7 cellular contexts compared by ENCODE assay signal in genomic region chr19:6735181-6735891, GRCh38. TPM values are rescaled to one million over a fixed set of nuclear protein-coding genes. Genes with fewer than 3 reads are reported as not detected.
DNase-seq lines count a peak whose midpoint lies in the region; ATAC-seq and TF ChIP-seq lines count a peak whose summit lies in the region.
"Had no signal": no experiment of that assay in that cellular context is flagged by ENCODE, and none has a peak within 500 bp of the region (broad histone marks: within the 10 kb centered on the region; RNA-seq: fewer than 3 reads in every experiment).

No MANE protein-coding gene starts in this region.

- peak overlapping the region; percentile 69 for H3K4me3 ChIP-seq in mesodermal cell (ENCODE audit: extremely low read depth, insufficient read depth, low read length, poor library complexity, severe bottlenecking)

- no peak overlapping the region for H3K27ac Mint-ChIP-seq in Calu3 (ENCODE audit: unreplicated experiment)
- peak overlapping the region; percentile 99 for H3K27ac Mint-ChIP-seq in activated CD4-positive, alpha-beta memory T cell treated with anti-CD3 and anti-CD28 coated beads, Interleukin-2, amount 10 ng/mL, durations not matched to agents 7 days and 5 days

- intact Hi-C loops in Calu3 (cut with micrococcal nuclease; ENCODE audit: unreplicated experiment) = loop anchor here (10.0 kb wide), 2 partner anchors 69 to 221 kb away; no protein-coding TSS in a partner anchor

- ATAC-seq in GM21381 (IDR thresholded peaks at IDR 0.05; ENCODE audit: unreplicated experiment) = no peak
- ATAC-seq in GM19035 (IDR thresholded peaks at IDR 0.05; ENCODE audit: unreplicated experiment) = no peak
- ATAC-seq in GM21367 (IDR thresholded peaks at IDR 0.05; ENCODE audit: unreplicated experiment) = no peak
- ATAC-seq: gastrocnemius medialis had no signal

- H3K27me3 Mint-ChIP-seq in Calu3 (ENCODE audit: unreplicated experiment) = no peaks in the 10 kb centered on the region
- H3K27me3 Mint-ChIP-seq in activated CD4-positive, alpha-beta memory T cell treated with anti-CD3 and anti-CD28 coated beads, Interleukin-2, amount 10 ng/mL, durations not matched to agents 7 days and 5 days = no peaks in the 10 kb centered on the region

- no peaks in the 10 kb centered on the region for H3K9me3 Mint-ChIP-seq in Calu3 (ENCODE audit: low read depth, unreplicated experiment)
- no peaks in the 10 kb centered on the region for H3K9me3 Mint-ChIP-seq in activated CD4-positive, alpha-beta memory T cell treated with anti-CD3 and anti-CD28 coated beads, Interleukin-2, amount 10 ng/mL, durations not matched to agents 7 days and 5 days

- no peak for TF ChIP-seq CTCF in Calu3 (IDR thresholded peaks at IDR 0.05; ENCODE audit: unreplicated experiment)

- 42 to 45% methylated on average over 8 to 9 of the region's 15 CpGs for WGBS in mesodermal cell (ENCODE audit: insufficient coverage in 2 of 2), 2 experiments

- POLR2A ChIA-PET in activated CD4-positive, alpha-beta memory T cell treated with anti-CD3 and anti-CD28 coated beads, Interleukin-2, amount 10 ng/mL, durations not matched to agents 7 days and 5 days (lab: Charles Lee) = interaction anchor here (1.3 to 4.2 kb wide), 7 partner anchors 37 to 276 kb away, joined by 3 to 44 read pairs (median 7); partner anchors contain the start of genes SLC25A23, TNFSF14 and VAV1

- H3K9me3 ChIP-seq in mesodermal cell (ENCODE audit: control insufficient read depth, low read length) = no peaks in the 10 kb centered on the region
- H3K9me3 ChIP-seq: gastrocnemius medialis had no signal

- peak overlapping the region; percentile 88 for H3K4me3 Mint-ChIP-seq in Calu3 (ENCODE audit: low read depth, unreplicated experiment)
- H3K4me3 Mint-ChIP-seq in activated CD4-positive, alpha-beta memory T cell treated with anti-CD3 and anti-CD28 coated beads, Interleukin-2, amount 10 ng/mL, durations not matched to agents 7 days and 5 days = peak overlapping the region; percentile 93

- no peak for DNase-seq in Calu3
- DNase-seq in activated CD4-positive, alpha-beta memory T cell treated with anti-CD3 and anti-CD28 coated beads, Interleukin-2, amount 10 ng/mL, durations not matched to agents 7 days and 5 days = no peak
- DNase-seq: gastrocnemius medialis had no signal

- peak overlapping the region; percentile 98 for H3K27ac ChIP-seq in mesodermal cell (ENCODE audit: low read depth, low read length, severe bottlenecking)

- H3K36me3 ChIP-seq in mesodermal cell (ENCODE audit: control insufficient read depth, insufficient read depth, low read length) = peaks cover 22% of the 10 kb centered on the region

- H3K36me3 Mint-ChIP-seq in Calu3 (ENCODE audit: insufficient read depth, unreplicated experiment) = peaks cover 65% of the 10 kb centered on the region
- H3K36me3 Mint-ChIP-seq in activated CD4-positive, alpha-beta memory T cell treated with anti-CD3 and anti-CD28 coated beads, Interleukin-2, amount 10 ng/mL, durations not matched to agents 7 days and 5 days (ENCODE audit: low read depth) = peaks cover 20% of the 10 kb centered on the region

- BruUV-seq in Calu3 (replicated peaks; lab: Mats Ljungman, UMichigan) = no TSS peak

- peaks cover 18% of the 10 kb centered on the region for H3K4me1 ChIP-seq in mesodermal cell (ENCODE audit: control insufficient read depth, insufficient read depth, low read length, poor library complexity, severe bottlenecking)

- H3K4me1 Mint-ChIP-seq in Calu3 (ENCODE audit: low read depth, unreplicated experiment) = peaks cover 21% of the 10 kb centered on the region
- H3K4me1 Mint-ChIP-seq in activated CD4-positive, alpha-beta memory T cell treated with anti-CD3 and anti-CD28 coated beads, Interleukin-2, amount 10 ng/mL, durations not matched to agents 7 days and 5 days = peaks cover 31% of the 10 kb centered on the region

- CTCF ChIA-PET in Calu3 (lab: Charles Lee) = interaction anchor here (1.5 kb wide), 1 partner anchor 128 kb away, joined by 3 read pairs; no protein-coding TSS in a partner anchor
- CTCF ChIA-PET in activated CD4-positive, alpha-beta memory T cell treated with anti-CD3 and anti-CD28 coated beads, Interleukin-2, amount 10 ng/mL, durations not matched to agents 7 days and 5 days (lab: Charles Lee) = interaction anchor here (1.0 to 4.0 kb wide), 9 partner anchors 53 to 366 kb away, joined by 3 to 126 read pairs (median 5); partner anchors contain the start of genes DENND1C and KHSRP

RNA-seq across cellular contexts. Expression of gene GPR108, which starts 2.0 kb away (rescaled TPM):
- 67.7 and 69.0 TPM in 2 replicates for total RNA-seq in Calu3 (2022)
- total RNA-seq in activated CD4-positive, alpha-beta memory T cell treated with anti-CD3 and anti-CD28 coated beads, Interleukin-2, amount 10 ng/mL, durations not matched to agents 7 days and 5 days = 100 to 1,000 TPM; 105 to 107 TPM
- 46.0 TPM for polyA plus RNA-seq in mesodermal cell (2013, experiment 1 of 2)
- 44.8 TPM for polyA plus RNA-seq in mesodermal cell (2013, experiment 2 of 2)

RNA-seq across cellular contexts. Expression of gene TRIP10, which starts 4.1 kb away (rescaled TPM):
- total RNA-seq in Calu3 (2022) = 86.0 and 95.8 TPM in 2 replicates
- total RNA-seq in activated CD4-positive, alpha-beta memory T cell treated with anti-CD3 and anti-CD28 coated beads, Interleukin-2, amount 10 ng/mL, durations not matched to agents 7 days and 5 days = 10 to 100 TPM; 17.6 to 19.5 TPM
- polyA plus RNA-seq in mesodermal cell (2013, experiment 1 of 2) = 88.5 TPM
- 77.2 TPM for polyA plus RNA-seq in mesodermal cell (2013, experiment 2 of 2)

RNA-seq across cellular contexts. Expression of gene C3, which starts 14.9 kb away (rescaled TPM):
- 517 and 658 TPM in 2 replicates for total RNA-seq in Calu3 (2022)
- under 1 TPM; 0.28 to 0.60 TPM for total RNA-seq in activated CD4-positive, alpha-beta memory T cell treated with anti-CD3 and anti-CD28 coated beads, Interleukin-2, amount 10 ng/mL, durations not matched to agents 7 days and 5 days
- polyA plus RNA-seq in mesodermal cell (2013, experiment 1 of 2) = 2.9 TPM
- 2.0 TPM for polyA plus RNA-seq in mesodermal cell (2013, experiment 2 of 2)

RNA-seq across cellular contexts. Expression of gene SH2D3A, which starts 31.9 kb away (rescaled TPM):
- 62.0 and 64.0 TPM in 2 replicates for total RNA-seq in Calu3 (2022)
- total RNA-seq in activated CD4-positive, alpha-beta memory T cell treated with anti-CD3 and anti-CD28 coated beads, Interleukin-2, amount 10 ng/mL, durations not matched to agents 7 days and 5 days = 10 to 100 TPM; 26.4 to 28.1 TPM
- polyA plus RNA-seq in mesodermal cell (2013, experiment 1 of 2) = 0.88 TPM
- polyA plus RNA-seq in mesodermal cell (2013, experiment 2 of 2) = 1.3 TPM
- total RNA-seq: gastrocnemius medialis had no signal

RNA-seq across cellular contexts. Expression of gene VAV1, which starts 37.2 kb away (rescaled TPM):
- 0.28 and 0.37 TPM in 2 replicates for total RNA-seq in Calu3 (2022)
- 100 to 1,000 TPM; 105 to 107 TPM for total RNA-seq in activated CD4-positive, alpha-beta memory T cell treated with anti-CD3 and anti-CD28 coated beads, Interleukin-2, amount 10 ng/mL, durations not matched to agents 7 days and 5 days
- polyA plus RNA-seq in mesodermal cell (2013, experiment 1 of 2) = 0.77 TPM
- polyA plus RNA-seq in mesodermal cell (2013, experiment 2 of 2) = 0.61 TPM

Comparison
In these comparisons a context has a peak if more than half of its experiments do, and no peak if none do; other contexts are left out.
1. RNA of gene C3, which starts 14.9 kb away (total RNA-seq): 517 to 658 TPM in Calu3; 0.28 to 0.60 TPM in activated CD4-positive, alpha-beta memory T cell treated with anti-CD3 and anti-CD28 coated beads, Interleukin-2, amount 10 ng/mL, durations not matched to agents 7 days and 5 days; every median in the first group is over 100 times any median in the second.